Comparison of ENCODE assay signal across 25 cellular contexts in the genomic region with DNA sequence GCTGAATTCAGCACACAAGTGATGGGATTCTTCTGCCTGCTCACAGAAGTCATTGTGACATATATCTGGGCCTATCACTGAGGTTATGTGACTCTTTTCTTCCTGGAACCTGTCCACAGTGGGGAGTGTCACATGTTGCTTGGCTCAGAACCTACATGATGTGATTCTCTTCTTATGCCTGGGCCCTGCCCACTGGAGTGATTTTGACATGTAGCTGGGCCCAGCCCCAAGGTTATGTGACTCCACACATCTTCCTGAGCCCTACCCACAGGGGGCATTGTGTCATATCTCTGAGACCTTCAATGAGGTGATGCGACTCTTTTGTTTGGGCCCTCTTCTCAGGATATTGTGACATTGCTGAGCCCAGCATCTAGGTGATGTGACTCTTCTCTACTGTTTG.
"Had no signal": no experiment of that assay in that cellular context is flagged by ENCODE, and none has a peak within 500 bp of the region (broad histone marks: within the 10 kb centered on the region; RNA-seq: fewer than 3 reads in every experiment).

No MANE protein-coding gene starts in this region.

- DNase-seq: activated CD4-positive, alpha-beta T cell treated with anti-CD3 and anti-CD28 coated beads for 48 hours; activated CD4-positive, alpha-beta T cell treated with anti-CD3 and anti-CD28 coated beads, Interleukin-2, amount 50 U/mL, for 1 hour; activated CD4-positive, alpha-beta T cell treated with anti-CD3 and anti-CD28 coated beads, Interleukin-2, amount 50 U/mL, for 48 hours; activated CD4-positive, CD25-positive, alpha-beta regulatory T cell; activated CD4-positive, CD25-positive, alpha-beta regulatory T cell treated with anti-CD3 and anti-CD28 coated beads, Interleukin-2, amount 50 U/mL, for 72 hours; activated CD8-positive, alpha-beta memory T cell treated with anti-CD3 and anti-CD28 coated beads, Interleukin-2, amount 50 U/mL, for 48 hours; activated effector memory CD4-positive, alpha-beta T cell treated with Interleukin-2 at 50 U/mL for 16 hours; activated gamma-delta T cell treated with Interleukin-2 at 50 U/mL for 16 hours; activated naive CD4-positive, alpha-beta T cell treated with anti-CD3 and anti-CD28 coated beads for 36 hours; activated naive CD8-positive, alpha-beta T cell treated with anti-CD3 and anti-CD28 coated beads, Interleukin-2, amount 10 ng/mL, durations not matched to agents 7 days and 5 days; activated T-cell treated with anti-CD3 and anti-CD28 coated beads for 4 hours; activated T-cell treated with anti-CD3 and anti-CD28 coated beads, Interleukin-2, amount 50 U/mL, for 24 hours; activated T-cell treated with anti-CD3 and anti-CD28 coated beads, Interleukin-2, amount 50 U/mL, for 72 hours; cortex of kidney; dermis blood vessel endothelial cell; effector CD4-positive, alpha-beta T cell; effector memory CD8-positive, alpha-beta T cell; foreskin fibroblast; T-helper 2 cell had no signal

- H3K36me3 ChIP-seq: ascending aorta, breast epithelium, cardiac muscle cell had no signal

- H3K4me1 Mint-ChIP-seq: activated naive CD8-positive, alpha-beta T cell treated with anti-CD3 and anti-CD28 coated beads, Interleukin-2, amount 10 ng/mL, durations not matched to agents 7 days and 5 days; brain had no signal

- H3K4me3 ChIP-seq: ascending aorta, breast epithelium, cardiac muscle cell had no signal

- H3K9me3 Mint-ChIP-seq: activated naive CD4-positive, alpha-beta T cell treated with anti-CD3 and anti-CD28 coated beads for 36 hours; activated T-cell treated with anti-CD3 and anti-CD28 coated beads, Interleukin-2, amount 50 U/mL, for 24 hours; central memory CD8-positive, alpha-beta T cell; effector memory CD8-positive, alpha-beta T cell had no signal

- H3K27ac ChIP-seq: ascending aorta, breast epithelium, cardiac muscle cell had no signal

- H3K27me3 Mint-ChIP-seq: activated naive CD8-positive, alpha-beta T cell treated with anti-CD3 and anti-CD28 coated beads, Interleukin-2, amount 10 ng/mL, durations not matched to agents 7 days and 5 days; activated T-cell treated with anti-CD3 and anti-CD28 coated beads, Interleukin-2, amount 50 U/mL, for 24 hours; brain; central memory CD8-positive, alpha-beta T cell; effector memory CD8-positive, alpha-beta T cell had no signal

- H3K27ac Mint-ChIP-seq: activated naive CD4-positive, alpha-beta T cell treated with anti-CD3 and anti-CD28 coated beads for 36 hours; activated naive CD4-positive, alpha-beta T cell treated with anti-CD3 and anti-CD28 coated beads, Interleukin-2, amount 50 U/mL, for 72 hours; activated naive CD8-positive, alpha-beta T cell treated with anti-CD3 and anti-CD28 coated beads, Interleukin-2, amount 10 ng/mL, durations not matched to agents 7 days and 5 days; activated T-cell treated with anti-CD3 and anti-CD28 coated beads, Interleukin-2, amount 50 U/mL, for 24 hours; activated T-cell treated with anti-CD3 and anti-CD28 coated beads, Interleukin-2, amount 50 U/mL, for 72 hours; brain; effector memory CD8-positive, alpha-beta T cell had no signal

- H3K4me3 Mint-ChIP-seq: activated naive CD4-positive, alpha-beta T cell treated with anti-CD3 and anti-CD28 coated beads for 36 hours; activated naive CD8-positive, alpha-beta T cell treated with anti-CD3 and anti-CD28 coated beads, Interleukin-2, amount 10 ng/mL, durations not matched to agents 7 days and 5 days; activated T-cell treated with anti-CD3 and anti-CD28 coated beads, Interleukin-2, amount 50 U/mL, for 24 hours; activated T-cell treated with anti-CD3 and anti-CD28 coated beads, Interleukin-2, amount 50 U/mL, for 72 hours; brain; central memory CD8-positive, alpha-beta T cell; effector memory CD8-positive, alpha-beta T cell had no signal

- H3K27me3 ChIP-seq: ascending aorta, breast epithelium, cardiac muscle cell had no signal

- H3K9me3 ChIP-seq: ascending aorta had no signal

- H3K4me1 ChIP-seq: ascending aorta, breast epithelium had no signal
